29 cellular contexts compared by ENCODE assay signal in genomic region chr10:5385224-5385623, GRCh38. TPM values are rescaled to one million over a fixed set of nuclear protein-coding genes. Genes with fewer than 3 reads are reported as not detected.
"Had no signal": no experiment of that assay in that cellular context is flagged by ENCODE, and none has a peak within 500 bp of the region (broad histone marks: within the 10 kb centered on the region; RNA-seq: fewer than 3 reads in every experiment).

No MANE protein-coding gene starts in this region.

- H3K27ac Mint-ChIP-seq: activated CD8-positive, alpha-beta T cell treated with anti-CD3 and anti-CD28 coated beads for 36 hours; activated naive CD4-positive, alpha-beta T cell treated with anti-CD3 and anti-CD28 coated beads, Interleukin-2, amount 10 ng/mL, durations not matched to agents 7 days and 5 days; activated naive CD8-positive, alpha-beta T cell treated with anti-CD3 and anti-CD28 coated beads for 36 hours; activated T-cell treated with anti-CD3 and anti-CD28 coated beads, Interleukin-2, amount 50 U/mL, for 72 hours; activated T-helper 2 cell treated with anti-CD3 and anti-CD28 coated beads, Interferon-gamma antibody, Interleukin-2, Interleukin-4, amounts not matched to agents 10 μg/mL and 5 μg/mL and 100 μg/mL, durations not matched to agents 14 hours and 24 hours and 36 hours had no signal

- ATAC-seq: activated CD8-positive, alpha-beta T cell treated with anti-CD3 and anti-CD28 coated beads for 36 hours; activated T-cell treated with anti-CD3 and anti-CD28 coated beads, Interleukin-2, amount 50 U/mL, for 72 hours; Panc1; Right ventricle myocardium inferior had no signal

- H3K27ac ChIP-seq: SK-N-MC, VCaP had no signal

- H3K36me3 Mint-ChIP-seq: activated naive CD4-positive, alpha-beta T cell treated with anti-CD3 and anti-CD28 coated beads, Interleukin-2, amount 10 ng/mL, durations not matched to agents 7 days and 5 days; activated naive CD8-positive, alpha-beta T cell treated with anti-CD3 and anti-CD28 coated beads for 36 hours had no signal

- H3K4me3 Mint-ChIP-seq: activated CD8-positive, alpha-beta T cell treated with anti-CD3 and anti-CD28 coated beads for 36 hours; activated naive CD4-positive, alpha-beta T cell treated with anti-CD3 and anti-CD28 coated beads, Interleukin-2, amount 10 ng/mL, durations not matched to agents 7 days and 5 days; activated naive CD8-positive, alpha-beta T cell treated with anti-CD3 and anti-CD28 coated beads for 36 hours; activated T-cell treated with anti-CD3 and anti-CD28 coated beads, Interleukin-2, amount 50 U/mL, for 72 hours had no signal

- H3K27me3 Mint-ChIP-seq: activated naive CD4-positive, alpha-beta T cell treated with anti-CD3 and anti-CD28 coated beads, Interleukin-2, amount 10 ng/mL, durations not matched to agents 7 days and 5 days had no signal

- H3K4me3 ChIP-seq: SK-N-MC had no signal

- H3K4me1 Mint-ChIP-seq: activated naive CD4-positive, alpha-beta T cell treated with anti-CD3 and anti-CD28 coated beads, Interleukin-2, amount 10 ng/mL, durations not matched to agents 7 days and 5 days; activated naive CD8-positive, alpha-beta T cell treated with anti-CD3 and anti-CD28 coated beads for 36 hours had no signal

- DNase-seq: activated CD4-positive, alpha-beta T cell treated with anti-CD3 and anti-CD28 coated beads for 4 hours; activated CD8-positive, alpha-beta memory T cell treated with anti-CD3 and anti-CD28 coated beads, Interleukin-2, amount 50 U/mL, for 4 hours; activated CD8-positive, alpha-beta T cell treated with anti-CD3 and anti-CD28 coated beads for 36 hours; activated gamma-delta T cell treated with Interleukin-2 at 50 U/mL for 16 hours; activated naive CD4-positive, alpha-beta T cell treated with anti-CD3 and anti-CD28 coated beads, Interleukin-2, amount 10 ng/mL, durations not matched to agents 7 days and 5 days; activated naive CD8-positive, alpha-beta T cell treated with anti-CD3 and anti-CD28 coated beads for 36 hours; activated T-cell treated with anti-CD3 and anti-CD28 coated beads, Interleukin-2, amount 50 U/mL, for 72 hours; anterior cingulate cortex; KBM-7; NCI-H1092; NCI-H1417; NCI-H1930; NCI-H2171 treated with DMSO at 0.1 percent for 48 hours; NCI-H226; NCI-H526 treated with DMSO at 0.1 percent for 48 hours; NCI-H82; OCI-M1; RPMI8226; T-helper 1 cell had no signal

RNA-seq across cellular contexts. Expression of gene TUBAL3, which starts 19.4 kb away (rescaled TPM):
- total RNA-seq: activated CD8-positive, alpha-beta T cell treated with anti-CD3 and anti-CD28 coated beads for 36 hours; activated naive CD8-positive, alpha-beta T cell treated with anti-CD3 and anti-CD28 coated beads for 36 hours; activated T-cell treated with anti-CD3 and anti-CD28 coated beads, Interleukin-2, amount 50 U/mL, for 72 hours; activated T-helper 2 cell treated with anti-CD3 and anti-CD28 coated beads, Interferon-gamma antibody, Interleukin-2, Interleukin-4, amounts not matched to agents 10 μg/mL and 5 μg/mL and 100 μg/mL, durations not matched to agents 14 hours and 24 hours and 36 hours; LHCN-M2; Right ventricle myocardium inferior; T-helper 2 cell treated with Interferon-gamma antibody and Interleukin-4, amounts not matched to agents 100 ng/mL and 5 ng/mL, for 36 hours had no signal

RNA-seq across cellular contexts. Expression of gene UCN3, which starts 20.5 kb away (rescaled TPM):
- total RNA-seq: activated CD8-positive, alpha-beta T cell treated with anti-CD3 and anti-CD28 coated beads for 36 hours; activated naive CD8-positive, alpha-beta T cell treated with anti-CD3 and anti-CD28 coated beads for 36 hours; activated T-cell treated with anti-CD3 and anti-CD28 coated beads, Interleukin-2, amount 50 U/mL, for 72 hours; activated T-helper 2 cell treated with anti-CD3 and anti-CD28 coated beads, Interferon-gamma antibody, Interleukin-2, Interleukin-4, amounts not matched to agents 10 μg/mL and 5 μg/mL and 100 μg/mL, durations not matched to agents 14 hours and 24 hours and 36 hours; cardiac septum; LHCN-M2; MCF 10A; NCI-H460; Right ventricle myocardium inferior; T-helper 2 cell treated with Interferon-gamma antibody and Interleukin-4, amounts not matched to agents 100 ng/mL and 5 ng/mL, for 36 hours had no signal
